ENCODE assay signal across 1 cellular context in the genomic region with DNA sequence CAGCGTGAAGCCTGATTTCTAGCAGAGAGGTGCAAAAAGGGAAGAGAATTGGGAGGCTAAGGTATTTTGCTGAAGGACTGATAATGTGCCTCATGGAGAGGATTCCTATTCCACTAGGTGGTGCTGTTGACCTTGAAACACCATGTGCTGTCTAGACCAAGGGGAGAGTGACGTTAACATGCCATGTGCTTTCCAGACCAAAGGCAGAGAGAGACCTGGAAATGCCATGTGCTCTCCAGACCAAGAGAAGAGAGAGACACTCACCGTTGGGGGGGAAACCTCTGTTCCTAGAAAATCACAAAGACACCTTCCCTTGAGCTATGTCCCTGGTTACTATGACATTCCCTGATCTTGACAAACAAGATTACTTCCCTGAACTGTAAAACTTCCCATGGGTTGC.
TF ChIP-seq lines count a peak whose summit lies in the region.

No MANE protein-coding gene starts in this region.

TF ChIP-seq in WTC11, 78 proteins besides CTCF, POLR2A, EP300 and RAD21 (continued from another document):
- TF ChIP-seq, protein P1, sequence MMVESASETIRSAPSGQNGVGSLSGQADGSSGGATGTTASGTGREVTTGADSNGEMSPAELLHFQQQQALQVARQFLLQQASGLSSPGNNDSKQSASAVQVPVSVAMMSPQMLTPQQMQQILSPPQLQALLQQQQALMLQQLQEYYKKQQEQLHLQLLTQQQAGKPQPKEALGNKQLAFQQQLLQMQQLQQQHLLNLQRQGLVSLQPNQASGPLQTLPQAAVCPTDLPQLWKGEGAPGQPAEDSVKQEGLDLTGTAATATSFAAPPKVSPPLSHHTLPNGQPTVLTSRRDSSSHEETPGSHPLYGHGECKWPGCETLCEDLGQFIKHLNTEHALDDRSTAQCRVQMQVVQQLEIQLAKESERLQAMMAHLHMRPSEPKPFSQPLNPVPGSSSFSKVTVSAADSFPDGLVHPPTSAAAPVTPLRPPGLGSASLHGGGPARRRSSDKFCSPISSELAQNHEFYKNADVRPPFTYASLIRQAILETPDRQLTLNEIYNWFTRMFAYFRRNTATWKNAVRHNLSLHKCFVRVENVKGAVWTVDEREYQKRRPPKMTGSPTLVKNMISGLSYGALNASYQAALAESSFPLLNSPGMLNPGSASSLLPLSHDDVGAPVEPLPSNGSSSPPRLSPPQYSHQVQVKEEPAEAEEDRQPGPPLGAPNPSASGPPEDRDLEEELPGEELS (CRISPR knock-in tag; IDR thresholded peaks at IDR 0.05), result 0 out of 2 replicates have a peak, but pooled peaks have one; percentile 22
- TF ChIP-seq FOXJ3 (CRISPR knock-in tag; IDR thresholded peaks at IDR 0.05; ENCODE audit: borderline replicate concordance), result no peak
- no peak for TF ChIP-seq NFYB (CRISPR knock-in tag; conservative IDR thresholded peaks at IDR 0.05; ENCODE audit: low read depth)
- TF ChIP-seq ZNF232 (CRISPR knock-in tag; IDR thresholded peaks at IDR 0.05), result no peak
- TF ChIP-seq ZNF396 (CRISPR knock-in tag; IDR thresholded peaks at IDR 0.05; ENCODE audit: borderline replicate concordance), result no peak
- no peak for TF ChIP-seq NR3C1 (CRISPR knock-in tag; conservative IDR thresholded peaks at IDR 0.05; ENCODE audit: low read depth)
- TF ChIP-seq ETV6 (CRISPR knock-in tag; IDR thresholded peaks at IDR 0.05), result peak; percentile 64; the same call in 1 of the 2 replicates
- TF ChIP-seq, protein P2, sequence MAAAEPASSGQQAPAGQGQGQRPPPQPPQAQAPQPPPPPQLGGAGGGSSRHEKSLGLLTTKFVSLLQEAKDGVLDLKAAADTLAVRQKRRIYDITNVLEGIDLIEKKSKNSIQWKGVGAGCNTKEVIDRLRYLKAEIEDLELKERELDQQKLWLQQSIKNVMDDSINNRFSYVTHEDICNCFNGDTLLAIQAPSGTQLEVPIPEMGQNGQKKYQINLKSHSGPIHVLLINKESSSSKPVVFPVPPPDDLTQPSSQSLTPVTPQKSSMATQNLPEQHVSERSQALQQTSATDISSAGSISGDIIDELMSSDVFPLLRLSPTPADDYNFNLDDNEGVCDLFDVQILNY (CRISPR knock-in tag; IDR thresholded peaks at IDR 0.05), result no peak
- TF ChIP-seq FOXP1 (CRISPR knock-in tag; IDR thresholded peaks at IDR 0.05; ENCODE audit: borderline replicate concordance), result no peak
- TF ChIP-seq FOXK1 (CRISPR knock-in tag; IDR thresholded peaks at IDR 0.05), result 0 out of 2 replicates have a peak, but pooled peaks have one; percentile 38
- TF ChIP-seq, protein P3, sequence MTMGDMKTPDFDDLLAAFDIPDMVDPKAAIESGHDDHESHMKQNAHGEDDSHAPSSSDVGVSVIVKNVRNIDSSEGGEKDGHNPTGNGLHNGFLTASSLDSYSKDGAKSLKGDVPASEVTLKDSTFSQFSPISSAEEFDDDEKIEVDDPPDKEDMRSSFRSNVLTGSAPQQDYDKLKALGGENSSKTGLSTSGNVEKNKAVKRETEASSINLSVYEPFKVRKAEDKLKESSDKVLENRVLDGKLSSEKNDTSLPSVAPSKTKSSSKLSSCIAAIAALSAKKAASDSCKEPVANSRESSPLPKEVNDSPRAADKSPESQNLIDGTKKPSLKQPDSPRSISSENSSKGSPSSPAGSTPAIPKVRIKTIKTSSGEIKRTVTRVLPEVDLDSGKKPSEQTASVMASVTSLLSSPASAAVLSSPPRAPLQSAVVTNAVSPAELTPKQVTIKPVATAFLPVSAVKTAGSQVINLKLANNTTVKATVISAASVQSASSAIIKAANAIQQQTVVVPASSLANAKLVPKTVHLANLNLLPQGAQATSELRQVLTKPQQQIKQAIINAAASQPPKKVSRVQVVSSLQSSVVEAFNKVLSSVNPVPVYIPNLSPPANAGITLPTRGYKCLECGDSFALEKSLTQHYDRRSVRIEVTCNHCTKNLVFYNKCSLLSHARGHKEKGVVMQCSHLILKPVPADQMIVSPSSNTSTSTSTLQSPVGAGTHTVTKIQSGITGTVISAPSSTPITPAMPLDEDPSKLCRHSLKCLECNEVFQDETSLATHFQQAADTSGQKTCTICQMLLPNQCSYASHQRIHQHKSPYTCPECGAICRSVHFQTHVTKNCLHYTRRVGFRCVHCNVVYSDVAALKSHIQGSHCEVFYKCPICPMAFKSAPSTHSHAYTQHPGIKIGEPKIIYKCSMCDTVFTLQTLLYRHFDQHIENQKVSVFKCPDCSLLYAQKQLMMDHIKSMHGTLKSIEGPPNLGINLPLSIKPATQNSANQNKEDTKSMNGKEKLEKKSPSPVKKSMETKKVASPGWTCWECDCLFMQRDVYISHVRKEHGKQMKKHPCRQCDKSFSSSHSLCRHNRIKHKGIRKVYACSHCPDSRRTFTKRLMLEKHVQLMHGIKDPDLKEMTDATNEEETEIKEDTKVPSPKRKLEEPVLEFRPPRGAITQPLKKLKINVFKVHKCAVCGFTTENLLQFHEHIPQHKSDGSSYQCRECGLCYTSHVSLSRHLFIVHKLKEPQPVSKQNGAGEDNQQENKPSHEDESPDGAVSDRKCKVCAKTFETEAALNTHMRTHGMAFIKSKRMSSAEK (CRISPR knock-in tag; IDR thresholded peaks at IDR 0.05; ENCODE audit: borderline replicate concordance), result peak; percentile 88; the same call in 1 of the 2 replicates
- TF ChIP-seq, protein P4, sequence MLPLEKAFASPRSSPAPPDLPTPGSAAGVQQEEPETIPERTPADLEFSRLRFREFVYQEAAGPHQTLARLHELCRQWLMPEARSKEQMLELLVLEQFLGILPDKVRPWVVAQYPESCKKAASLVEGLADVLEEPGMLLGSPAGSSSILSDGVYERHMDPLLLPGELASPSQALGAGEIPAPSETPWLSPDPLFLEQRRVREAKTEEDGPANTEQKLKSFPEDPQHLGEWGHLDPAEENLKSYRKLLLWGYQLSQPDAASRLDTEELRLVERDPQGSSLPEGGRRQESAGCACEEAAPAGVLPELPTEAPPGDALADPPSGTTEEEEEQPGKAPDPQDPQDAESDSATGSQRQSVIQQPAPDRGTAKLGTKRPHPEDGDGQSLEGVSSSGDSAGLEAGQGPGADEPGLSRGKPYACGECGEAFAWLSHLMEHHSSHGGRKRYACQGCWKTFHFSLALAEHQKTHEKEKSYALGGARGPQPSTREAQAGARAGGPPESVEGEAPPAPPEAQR (CRISPR knock-in tag; IDR thresholded peaks at IDR 0.05), result no peak
- no peak for TF ChIP-seq TP53 (CRISPR knock-in tag; IDR thresholded peaks at IDR 0.05)
- TF ChIP-seq TEAD1 (CRISPR knock-in tag; IDR thresholded peaks at IDR 0.05), result peak; percentile 75; the same call in 1 of the 2 replicates
- TF ChIP-seq KAT7 (CRISPR knock-in tag; IDR thresholded peaks at IDR 0.05; ENCODE audit: borderline replicate concordance), result no peak
TF ChIP-seq in WTC11: peak in this region for 9.
